22 cellular contexts compared by ENCODE assay signal in genomic region chr21:27511241-27511640, GRCh38.
"Had no signal": no experiment of that assay in that cellular context is flagged by ENCODE, and none has a peak within 500 bp of the region (broad histone marks: within the 10 kb centered on the region; RNA-seq: fewer than 3 reads in every experiment).

No MANE protein-coding gene starts in this region.

- H3K27me3 ChIP-seq: heart left ventricle, pancreas, suprapubic skin, thyroid gland, upper lobe of left lung had no signal

- H3K4me3 ChIP-seq: coronary artery, heart left ventricle, left ventricle myocardium inferior, lung, mucosa of descending colon, pancreas, suprapubic skin, thyroid gland, upper lobe of left lung had no signal

- H3K4me1 ChIP-seq: heart left ventricle, left ventricle myocardium inferior, pancreas, thyroid gland, upper lobe of left lung had no signal

- DNase-seq: central memory CD4-positive, alpha-beta T cell; effector CD4-positive, alpha-beta T cell; endodermal cell; erythroblast; foreskin melanocyte; heart left ventricle; hippocampal formation; islet precursor cell; left ventricle myocardium inferior; mucosa of descending colon; natural killer cell; pancreas; right cardiac atrium; small intestine; stimulated activated CD4-positive, alpha-beta T cell treated with anti-CD3 and anti-CD28 coated beads, Interleukin-12 subunit alpha, Interleukin-12 subunit beta, amount 100 ng/mL, for 4 hours; stimulated activated CD4-positive, alpha-beta T cell treated with anti-CD3 and anti-CD28 coated beads, Interleukin-2, amount 100 ng/mL, for 48 hours; stimulated activated naive CD8-positive, alpha-beta T cell treated with anti-CD3 and anti-CD28 coated beads, Interleukin-15, Interleukin-2, amounts not matched to agents 100 U/mL and 50 U/mL, for 24 hours; thyroid gland; upper lobe of left lung had no signal

- H3K9me3 ChIP-seq: left ventricle myocardium inferior, mucosa of descending colon, pancreas, suprapubic skin, thyroid gland, upper lobe of left lung had no signal

- H3K27ac ChIP-seq: coronary artery, heart left ventricle, left ventricle myocardium inferior, pancreas, suprapubic skin, thyroid gland, upper lobe of left lung had no signal

- H3K36me3 ChIP-seq: heart left ventricle, left ventricle myocardium inferior, pancreas, suprapubic skin, thyroid gland, upper lobe of left lung had no signal

- ATAC-seq: heart left ventricle; mucosa of descending colon; natural killer cell; pancreas; right cardiac atrium; stimulated activated naive CD8-positive, alpha-beta T cell treated with anti-CD3 and anti-CD28 coated beads, Interleukin-15, Interleukin-2, amounts not matched to agents 100 U/mL and 50 U/mL, for 24 hours had no signal
